ENCODE assay signal across 25 cellular contexts in the genomic region with DNA sequence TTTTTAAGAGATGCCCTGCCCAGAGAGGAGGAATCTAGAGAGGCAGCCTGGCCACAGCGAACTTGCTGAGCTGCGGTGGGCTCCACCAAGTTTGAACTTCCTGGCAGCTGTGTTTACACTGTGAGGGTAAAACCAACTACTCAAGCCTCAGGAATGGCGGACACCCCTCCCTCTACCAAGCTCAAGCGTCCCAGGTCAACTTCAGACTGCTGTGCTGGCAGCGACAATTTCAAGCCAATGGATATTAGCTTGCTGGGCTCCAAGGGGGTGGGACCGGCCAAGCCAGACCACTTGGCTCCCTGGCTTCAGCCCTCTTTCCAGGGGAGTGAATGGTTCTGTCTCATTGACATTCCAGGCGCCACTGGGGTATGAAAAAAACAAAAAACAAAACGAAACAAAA.
DNase-seq lines count a peak whose midpoint lies in the region; ATAC-seq, FAIRE-seq and TF ChIP-seq lines count a peak whose summit lies in the region.
"Had no signal": no experiment of that assay in that cellular context is flagged by ENCODE, and none has a peak within 500 bp of the region (broad histone marks: within the 10 kb centered on the region; RNA-seq: fewer than 3 reads in every experiment).

No MANE protein-coding gene starts in this region.

- intact Hi-C loops in left lung (cut with DNase I): no loop called here
- intact Hi-C loops in upper lobe of right lung (cut with DNase I): no loop called here

- FAIRE-seq in RCC 7860 (lab: Jason Lieb, UNC): no peak
- FAIRE-seq: HTR-8/SVneo, kidney, TTC549 had no signal

- H3K27me3 ChIP-seq in left lung (no peaks in the 10 kb centered on the region), upper lobe of right lung (no peaks in the 10 kb centered on the region)
- H3K27me3 ChIP-seq: gastrocnemius medialis, upper lobe of left lung had no signal

- TF ChIP-seq CTCF in left lung (IDR thresholded peaks at IDR 0.05): no peak
- no peak for TF ChIP-seq CTCF in upper lobe of right lung (IDR thresholded peaks at IDR 0.05)

- H3K36me3 ChIP-seq in left lung: no peaks in the 10 kb centered on the region
- no peaks in the 10 kb centered on the region for H3K36me3 ChIP-seq in upper lobe of right lung
- H3K36me3 ChIP-seq: gastrocnemius medialis, upper lobe of left lung had no signal

- H3K27ac ChIP-seq in left lung: peak overlapping the region in 1 of 2 donors; percentile 0
- H3K27ac ChIP-seq in upper lobe of right lung: no peak overlapping the region
- H3K27ac ChIP-seq: gastrocnemius medialis, RWPE1 had no signal

- H3K9me3 ChIP-seq in left lung (no peaks in the 10 kb centered on the region), upper lobe of right lung (no peaks in the 10 kb centered on the region)
- H3K9me3 ChIP-seq: gastrocnemius medialis, upper lobe of left lung had no signal

- peaks cover 0 to 16% of the 10 kb centered on the region in 2 donors for H3K4me1 ChIP-seq in left lung
- H3K4me1 ChIP-seq in upper lobe of right lung: peaks cover 18% of the 10 kb centered on the region

- H3K4me3 ChIP-seq in left lung (no peak overlapping the region), upper lobe of right lung (no peak overlapping the region)
- H3K4me3 ChIP-seq: gastrocnemius medialis had no signal

- ATAC-seq in left lung: peak; percentile 38
- peak; percentile 59 for ATAC-seq in upper lobe of right lung
- ATAC-seq: activated CD8-positive, alpha-beta memory T cell treated with anti-CD3 and anti-CD28 coated beads, Interleukin-2, amount 10 ng/mL, durations not matched to agents 7 days and 5 days; gastrocnemius medialis; stimulated activated effector memory CD8-positive, alpha-beta T cell treated with anti-CD3 and anti-CD28 coated beads, Interleukin-12 subunit alpha, Interleukin-12 subunit beta, amount 100 ng/mL, for 72 hours had no signal

- DNase-seq in NCI-H748 (lab: John Stamatoyannopoulos, UW; ENCODE audit: unreplicated experiment): peak; percentile 26
- no peak for DNase-seq in NCI-H748 treated with DMSO at 0.1 percent for 48 hours (lab: John Stamatoyannopoulos, UW)
- DNase-seq in RPMI7951 (ENCODE audit: low read depth): peak; percentile 66
- DNase-seq in left lung: peak in 1 of 2 donors; percentile 51
- peak; percentile 62 for DNase-seq in upper lobe of right lung
- no peak for DNase-seq in kidney tubule cell (ENCODE audit: low spot score)
- DNase-seq in NCI-H2196 (lab: John Stamatoyannopoulos, UW; ENCODE audit: unreplicated experiment): no peak
- DNase-seq in RCC 7860 (ENCODE audit: low spot score): no peak
- DNase-seq: 8988T; activated CD8-positive, alpha-beta memory T cell treated with anti-CD3 and anti-CD28 coated beads, Interleukin-2, amount 10 ng/mL, durations not matched to agents 7 days and 5 days; activated gamma-delta T cell treated with Interleukin-2 at 50 U/mL for 16 hours; activated T-cell treated with anti-CD3 and anti-CD28 coated beads, Interleukin-2, amount 50 U/mL, for 48 hours; gastrocnemius medialis; KBM-7; kidney; NCI-H1417 treated with DMSO at 0.1 percent for 48 hours; NCI-H2029 treated with DMSO at 0.1 percent for 48 hours; NCI-H2227 treated with DMSO at 0.1 percent for 48 hours; NCI-H774; stimulated activated CD4-positive, alpha-beta T cell treated with anti-CD3 and anti-CD28 coated beads, Interleukin-15, amount 100 ng/mL, for 24 hours had no signal

Comparison
In these comparisons a context has a peak if more than half of its experiments do, and no peak if none do; other contexts are left out.
1. DNase-seq: peak in NCI-H748 (single experiment), RPMI7951 (single experiment) and upper lobe of right lung (single experiment); none in NCI-H748 treated with DMSO at 0.1 percent for 48 hours (single experiment), kidney tubule cell (single experiment), NCI-H2196 (single experiment) and RCC 7860 (single experiment).